ENCODE assay signal across 9 cellular contexts in genomic region chr4:138522366-138522765, GRCh38.
DNase-seq lines count a peak whose midpoint lies in the region; ATAC-seq and TF ChIP-seq lines count a peak whose summit lies in the region.
"Had no signal": no experiment of that assay in that cellular context is flagged by ENCODE, and none has a peak within 500 bp of the region (broad histone marks: within the 10 kb centered on the region; RNA-seq: fewer than 3 reads in every experiment).

No MANE protein-coding gene starts in this region.

- no peaks in the 10 kb centered on the region for H3K4me1 ChIP-seq in adipocyte (ENCODE audit: control insufficient read depth, insufficient read depth, low read length)
- H3K4me1 ChIP-seq: parathyroid adenoma had no signal

- H3K27me3 Mint-ChIP-seq in neural crest cell (ENCODE audit: low read depth), result no peaks in the 10 kb centered on the region

- H3K9ac ChIP-seq in adipocyte (ENCODE audit: low read length), result no peak overlapping the region
- H3K9ac ChIP-seq: parathyroid adenoma had no signal

- peaks cover 7% of the 10 kb centered on the region for H3K9me3 ChIP-seq in adipocyte (ENCODE audit: control insufficient read depth, low read length)

- DNase-seq in NCI-H1092 treated with DMSO at 0.1 percent for 48 hours (lab: John Stamatoyannopoulos, UW) (peak; percentile 3), NCI-H1092 (lab: John Stamatoyannopoulos, UW) (no peak), adipocyte (ENCODE audit: low read depth) (peak; percentile 50), neural crest cell (ENCODE audit: low read depth, low spot score) (no peak), SHP77 treated with DMSO at 0.1 percent for 48 hours (lab: John Stamatoyannopoulos, UW) (no peak), UCSD-AML1 (lab: John Stamatoyannopoulos, UW; ENCODE audit: unreplicated experiment) (no peak)
- DNase-seq in stimulated activated CD4-positive, alpha-beta T cell treated with anti-CD3 and anti-CD28 coated beads, Interleukin-2, amount 100 ng/mL, for 24 hours, result no peak

- peaks cover 33% of the 10 kb centered on the region for H3K9me3 Mint-ChIP-seq in neural crest cell

- no peaks in the 10 kb centered on the region for H3K4me1 Mint-ChIP-seq in neural crest cell

- no peaks in the 10 kb centered on the region for H3K27me3 ChIP-seq in adipocyte (replicated peaks; ENCODE audit: control insufficient read depth, insufficient read depth, low read length)

- H3K4me3 ChIP-seq in adipocyte (ENCODE audit: low read length), result no peak overlapping the region

- H3K4me3 Mint-ChIP-seq in neural crest cell, result no peak overlapping the region

- H3K36me3 ChIP-seq in adipocyte (ENCODE audit: control insufficient read depth, insufficient read depth, low read length, severe bottlenecking), result no peaks in the 10 kb centered on the region

- peak; percentile 85 for ATAC-seq in HG03159 (IDR thresholded peaks at IDR 0.05; ENCODE audit: unreplicated experiment)

- no peak overlapping the region for H3K27ac Mint-ChIP-seq in neural crest cell (ENCODE audit: unreplicated experiment)

- peaks cover 22% of the 10 kb centered on the region for H3K36me3 Mint-ChIP-seq in neural crest cell (ENCODE audit: low read depth)

- peak; percentile 55 for TF ChIP-seq CTCF in neural crest cell (conservative IDR thresholded peaks at IDR 0.05)

Comparison
In these comparisons a context has a peak if more than half of its experiments do, and no peak if none do; other contexts are left out.
1. DNase-seq: peak in NCI-H1092 treated with DMSO at 0.1 percent for 48 hours (single experiment) and adipocyte (single experiment); none in NCI-H1092 (single experiment), neural crest cell (single experiment), SHP77 treated with DMSO at 0.1 percent for 48 hours (single experiment), stimulated activated CD4-positive, alpha-beta T cell treated with anti-CD3 and anti-CD28 coated beads, Interleukin-2, amount 100 ng/mL, for 24 hours (0 of 2) and UCSD-AML1 (single experiment).